Comparison of ENCODE assay signal across 12 cellular contexts in the genomic region with DNA sequence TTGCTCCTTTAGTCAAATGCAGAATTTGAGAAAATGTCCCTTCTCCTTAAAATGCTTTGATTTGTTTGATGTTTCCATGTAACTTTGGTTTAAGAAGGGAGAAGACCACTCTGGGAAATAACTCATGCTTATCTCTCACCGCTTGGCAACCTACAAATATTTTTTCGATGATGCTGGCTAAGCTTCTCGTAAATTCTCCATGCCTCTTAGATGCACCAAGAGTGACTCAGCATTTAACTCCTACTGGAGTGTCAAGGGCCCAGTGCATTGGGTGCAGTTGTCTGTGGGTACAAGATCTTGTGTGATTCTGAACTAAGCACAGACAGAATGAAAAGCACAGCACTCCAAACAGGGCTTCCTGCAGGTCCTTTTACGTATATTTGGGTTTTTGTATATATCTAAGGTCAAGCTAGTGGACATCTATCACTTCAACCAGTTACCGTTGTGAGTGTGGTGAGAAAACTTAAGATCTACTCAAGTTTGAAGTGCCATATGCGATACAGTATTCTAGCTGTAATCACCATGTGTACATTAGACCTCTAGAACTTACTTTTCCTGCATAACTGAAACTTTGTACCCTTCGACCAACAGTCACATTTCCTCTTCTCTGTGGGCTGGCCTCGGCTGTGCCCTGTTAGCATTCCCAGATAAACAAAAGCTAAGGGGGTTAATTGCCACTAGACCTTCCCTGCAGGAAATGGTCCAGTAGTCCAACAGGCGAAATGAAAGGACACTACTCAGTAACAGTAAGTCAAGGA. TPM values are rescaled to one million over a fixed set of nuclear protein-coding genes. Genes with fewer than 3 reads are reported as not detected.
DNase-seq lines count a peak whose midpoint lies in the region; ATAC-seq and TF ChIP-seq lines count a peak whose summit lies in the region.
"Had no signal": no experiment of that assay in that cellular context is flagged by ENCODE, and none has a peak within 500 bp of the region (broad histone marks: within the 10 kb centered on the region; RNA-seq: fewer than 3 reads in every experiment).

No MANE protein-coding gene starts in this region.

- peak overlapping the region in 1 of 3 experiments; percentile 20 for H3K4me3 Mint-ChIP-seq in nephron
- H3K4me3 Mint-ChIP-seq: activated T-helper 1 cell treated with anti-CD3 and anti-CD28 coated beads, Interleukin-12 subunit alpha, Interleukin-12 subunit beta, Interleukin-2, Interleukin-4 antibody, amounts not matched to agents 30 ng/mL and 10 ng/mL and 1 ng/mL, durations not matched to agents 14 hours and 24 hours and 36 hours had no signal

- in situ Hi-C loops in HAP-1 (cut with MboI; ENCODE audit: low sequenced_read_pairs) = loop anchor here (10.0 kb wide), 1 partner anchor 316 kb away; no protein-coding TSS in a partner anchor

- peaks cover 22% of the 10 kb centered on the region for H3K4me1 Mint-ChIP-seq in nephron

- 0 out of 2 replicates have a peak, but pooled peaks cover 2% of the 10 kb centered on the region for H3K9me3 ChIP-seq in HAP-1
- H3K9me3 ChIP-seq: Peyer's patch had no signal

- TF ChIP-seq CTCF in BJ (IDR thresholded peaks at IDR 0.05; ENCODE audit: insufficient read depth, low read depth, low read length) = no peak
- no peak for TF ChIP-seq CTCF in NB4 (IDR thresholded peaks at IDR 0.05; ENCODE audit: low read depth, low read length)
- TF ChIP-seq CTCF in nephron (IDR thresholded peaks at IDR 0.05; ENCODE audit: unreplicated experiment in 3 of 3) = no peak

- H3K4me1 ChIP-seq in HAP-1 = no peaks in the 10 kb centered on the region

- H3K27ac Mint-ChIP-seq in nephron = peak overlapping the region in 2 of 3 experiments; percentile 82
- H3K27ac Mint-ChIP-seq: activated T-helper 1 cell treated with anti-CD3 and anti-CD28 coated beads, Interleukin-12 subunit alpha, Interleukin-12 subunit beta, Interleukin-2, Interleukin-4 antibody, amounts not matched to agents 30 ng/mL and 10 ng/mL and 1 ng/mL, durations not matched to agents 14 hours and 24 hours and 36 hours had no signal

- H3K9me3 Mint-ChIP-seq in nephron = peaks cover 25% of the 10 kb centered on the region
- H3K9me3 Mint-ChIP-seq: activated T-helper 1 cell treated with anti-CD3 and anti-CD28 coated beads, Interleukin-12 subunit alpha, Interleukin-12 subunit beta, Interleukin-2, Interleukin-4 antibody, amounts not matched to agents 30 ng/mL and 10 ng/mL and 1 ng/mL, durations not matched to agents 14 hours and 24 hours and 36 hours had no signal

- H3K36me3 ChIP-seq in BJ (ENCODE audit: control insufficient read depth, insufficient read depth, low read length) (no peaks in the 10 kb centered on the region; the same call in 1 of the 2 replicates), HAP-1 (replicated peaks) (no peaks in the 10 kb centered on the region)
- H3K36me3 ChIP-seq: Peyer's patch had no signal

- CTCF ChIA-PET in BJ (lab: Yijun Ruan, JAX) = interaction anchor here (1.0 to 2.1 kb wide), 3 partner anchors 9 to 360 kb away, joined by 3 to 7 read pairs (median 3); no protein-coding TSS in a partner anchor

- peaks cover 37% of the 10 kb centered on the region for H3K36me3 Mint-ChIP-seq in nephron (ENCODE audit: low read depth)

- H3K27me3 ChIP-seq in BJ (ENCODE audit: control insufficient read depth, insufficient read depth, low read length) (no peaks in the 10 kb centered on the region), HAP-1 (ENCODE audit: low read depth) (no peaks in the 10 kb centered on the region)
- H3K27me3 ChIP-seq: heart right ventricle, Peyer's patch had no signal

- no peak for ATAC-seq in GM21528 (IDR thresholded peaks at IDR 0.05; ENCODE audit: low FRiP score, unreplicated experiment)
- ATAC-seq: heart right ventricle had no signal

- no peak overlapping the region for H3K4me3 ChIP-seq in BJ (ENCODE audit: low read depth, low read length)
- no peak overlapping the region for H3K4me3 ChIP-seq in NB4 (ENCODE audit: low read depth, low read length)
- no peak overlapping the region for H3K4me3 ChIP-seq in HAP-1
- H3K4me3 ChIP-seq: heart right ventricle, Peyer's patch had no signal

- TF ChIP-seq POLR2A in NB4 (IDR thresholded peaks at IDR 0.05; ENCODE audit: extremely low read depth, insufficient read length) = no peak

- no peaks in the 10 kb centered on the region for H3K27me3 Mint-ChIP-seq in nephron (ENCODE audit: low read depth)

- POLR2A ChIA-PET in BJ (lab: Charles Lee) = no interaction called here

- DNase-seq in BJ (ENCODE audit: low read depth) (peak; percentile 72), NB4 (ENCODE audit: low read depth) (peak; percentile 20), dedifferentiated amniotic fluid mesenchymal stem cell (ENCODE audit: extremely low spot score) (peak; percentile 36), HAP-1 (ENCODE audit: low spot score in 2 of 2) (no peak), DMS 273 (lab: John Stamatoyannopoulos, UW; ENCODE audit: unreplicated experiment) (no peak)
- no peak for DNase-seq in activated CD8-positive, alpha-beta memory T cell treated with anti-CD3 and anti-CD28 coated beads, Interleukin-2, amount 50 U/mL, for 48 hours
- DNase-seq: heart right ventricle, NCI-H2107 had no signal

RNA-seq across cellular contexts. Expression of a gene that starts 55.8 kb away (rescaled TPM):
- 50.5 and 99.7 TPM in 2 replicates for polyA plus RNA-seq in BJ (2011; rRNA removed)
- 13.6 and 20.9 TPM in 2 replicates for polyA minus RNA-seq in BJ (2011; rRNA and poly(A)+ RNA removed)

Comparison
In these comparisons a context has a peak if more than half of its experiments do, and no peak if none do; other contexts are left out.
1. DNase-seq: peak in BJ (single experiment), NB4 (single experiment) and dedifferentiated amniotic fluid mesenchymal stem cell (single experiment); none in activated CD8-positive, alpha-beta memory T cell treated with anti-CD3 and anti-CD28 coated beads, Interleukin-2, amount 50 U/mL, for 48 hours (single experiment), HAP-1 (0 of 2) and DMS 273 (single experiment).